28 cellular contexts compared by ENCODE assay signal in genomic region chr2:4980989-4981388, GRCh38.
"Had no signal": no experiment of that assay in that cellular context is flagged by ENCODE, and none has a peak within 500 bp of the region (broad histone marks: within the 10 kb centered on the region; RNA-seq: fewer than 3 reads in every experiment).

No MANE protein-coding gene starts in this region.

- H3K79me2 ChIP-seq: parathyroid adenoma had no signal

- FAIRE-seq: small intestine, urothelium cell line had no signal

- H3K36me3 Mint-ChIP-seq: naive thymus-derived CD4-positive, alpha-beta T cell; stimulated activated effector memory CD8-positive, alpha-beta T cell treated with anti-CD3 and anti-CD28 coated beads, Interleukin-12 subunit alpha, Interleukin-12 subunit beta, amount 100 ng/mL, for 72 hours; stimulated activated naive B cell treated with anti-CD40 and anti-IgM and Interleukin-4, amounts not matched to agents 10 μg/mL and 1 μg/mL and 100 μg/mL, for 72 hours had no signal

- H3K27me3 ChIP-seq: ovary, right lobe of liver, sigmoid colon, stomach, thyroid gland, tibial nerve, upper lobe of left lung, vagina had no signal

- H3K27me3 Mint-ChIP-seq: naive thymus-derived CD4-positive, alpha-beta T cell; progenitor cell of endocrine pancreas; stimulated activated naive B cell treated with anti-CD40 and anti-IgM and Interleukin-4, amounts not matched to agents 10 μg/mL and 1 μg/mL and 100 μg/mL, for 72 hours; stimulated activated naive CD8-positive, alpha-beta T cell treated with anti-CD3 and anti-CD28 coated beads, Interleukin-15, Interleukin-2, amounts not matched to agents 100 ng/mL and 50 ng/mL, for 24 hours had no signal

- H3K27ac ChIP-seq: ovary, parathyroid adenoma, psoas muscle, right lobe of liver, sigmoid colon, stomach, thoracic aorta, thyroid gland, tibial nerve, upper lobe of left lung, vagina had no signal

- H3K27ac Mint-ChIP-seq: naive thymus-derived CD4-positive, alpha-beta T cell; natural killer cell; nephron; progenitor cell of endocrine pancreas; stimulated activated effector memory CD8-positive, alpha-beta T cell treated with anti-CD3 and anti-CD28 coated beads, Interleukin-12 subunit alpha, Interleukin-12 subunit beta, amount 100 ng/mL, for 72 hours; stimulated activated naive B cell treated with anti-CD40 and anti-IgM and Interleukin-4, amounts not matched to agents 10 μg/mL and 1 μg/mL and 100 μg/mL, for 72 hours; stimulated activated naive CD8-positive, alpha-beta T cell treated with anti-CD3 and anti-CD28 coated beads, Interleukin-15, Interleukin-2, amounts not matched to agents 100 ng/mL and 50 ng/mL, for 24 hours had no signal

- H3K4me1 Mint-ChIP-seq: natural killer cell; stimulated activated effector memory CD8-positive, alpha-beta T cell treated with anti-CD3 and anti-CD28 coated beads, Interleukin-12 subunit alpha, Interleukin-12 subunit beta, amount 100 ng/mL, for 72 hours; stimulated activated naive B cell treated with anti-CD40 and anti-IgM and Interleukin-4, amounts not matched to agents 10 μg/mL and 1 μg/mL and 100 μg/mL, for 72 hours had no signal

- ATAC-seq: naive thymus-derived CD4-positive, alpha-beta T cell; natural killer cell; psoas muscle; right cardiac atrium; right lobe of liver; stimulated activated effector memory CD8-positive, alpha-beta T cell treated with anti-CD3 and anti-CD28 coated beads, Interleukin-12 subunit alpha, Interleukin-12 subunit beta, amount 100 ng/mL, for 72 hours; stimulated activated naive B cell treated with anti-CD40 and anti-IgM and Interleukin-4, amounts not matched to agents 10 μg/mL and 1 μg/mL and 100 μg/mL, for 72 hours had no signal

- H3K4me1 ChIP-seq: parathyroid adenoma, psoas muscle, right lobe of liver, sigmoid colon, stomach, thyroid gland, tibial nerve, upper lobe of left lung, vagina had no signal

- H2AFZ ChIP-seq: parathyroid adenoma had no signal

- H3K4me3 ChIP-seq: ovary, psoas muscle, right lobe of liver, sigmoid colon, stomach, thoracic aorta, thyroid gland, tibial nerve, upper lobe of left lung, vagina had no signal

- DNase-seq: naive thymus-derived CD4-positive, alpha-beta T cell; natural killer cell; occipital lobe; ovary; posterior cingulate gyrus; psoas muscle; right cardiac atrium; right lobe of liver; sigmoid colon; small intestine; stimulated activated CD4-positive, alpha-beta T cell treated with anti-CD3 and anti-CD28 coated beads, Interleukin-15, amount 100 ng/mL, for 24 hours; stimulated activated CD4-positive, alpha-beta T cell treated with anti-CD3 and anti-CD28 coated beads, Interleukin-2, amount 100 ng/mL, for 24 hours; stimulated activated CD4-positive, alpha-beta T cell treated with anti-CD3 and anti-CD28 coated beads, Interleukin-2, amount 100 ng/mL, for 48 hours; stimulated activated CD4-positive, alpha-beta T cell treated with anti-CD3 and anti-CD28 coated beads, Interleukin-4, amount 100 ng/mL, for 24 hours; stimulated activated naive B cell treated with anti-CD40 and anti-IgM and Interleukin-4, amounts not matched to agents 10 μg/mL and 1 μg/mL and 100 μg/mL, for 72 hours; stimulated activated naive CD4-positive, alpha-beta T cell treated with Interleukin-2 at 50 U/mL for 16 hours; stomach; thyroid gland; upper lobe of left lung had no signal

- H3K36me3 ChIP-seq: ovary, right lobe of liver, sigmoid colon, stomach, thoracic aorta, thyroid gland, tibial nerve, upper lobe of left lung, vagina had no signal

- H3K9me3 ChIP-seq: ovary, psoas muscle, right lobe of liver, sigmoid colon, stomach, thoracic aorta, thyroid gland, tibial nerve, upper lobe of left lung, vagina had no signal

- H3K9ac ChIP-seq: parathyroid adenoma had no signal

- H3K4me3 Mint-ChIP-seq: naive thymus-derived CD4-positive, alpha-beta T cell; natural killer cell; nephron; stimulated activated effector memory CD8-positive, alpha-beta T cell treated with anti-CD3 and anti-CD28 coated beads, Interleukin-12 subunit alpha, Interleukin-12 subunit beta, amount 100 ng/mL, for 72 hours; stimulated activated naive B cell treated with anti-CD40 and anti-IgM and Interleukin-4, amounts not matched to agents 10 μg/mL and 1 μg/mL and 100 μg/mL, for 72 hours; stimulated activated naive CD8-positive, alpha-beta T cell treated with anti-CD3 and anti-CD28 coated beads, Interleukin-15, Interleukin-2, amounts not matched to agents 100 ng/mL and 50 ng/mL, for 24 hours had no signal
